In genomic region chr19:8321067-8321759, GRCh38 we compare ENCODE assay signal across 1 cellular context.
TF ChIP-seq lines count a peak whose summit lies in the region.

NDUFA7 (minus strand) TSS chr19:8321375; CDS start chr19:8321358, 17 bp downstream.
RPS28 (plus strand) TSS chr19:8321496; CDS start chr19:8321531, 35 bp downstream.

TF ChIP-seq in HepG2, 621 proteins besides CTCF, POLR2A, EP300 and RAD21 (continued from another document and continues in another):
- TF ChIP-seq TRIM22 (IDR thresholded peaks at IDR 0.05) (no peak), FOSL1 (CRISPR knock-in tag; IDR thresholded peaks at IDR 0.05; ENCODE audit: borderline replicate concordance) (no peak), PBX3 (CRISPR knock-in tag; IDR thresholded peaks at IDR 0.05; ENCODE audit: borderline replicate concordance) (no peak), ZBTB40 (IDR thresholded peaks at IDR 0.05) (no peak), ZBTB40 (CRISPR knock-in tag; IDR thresholded peaks at IDR 0.05) (peak; percentile 85), ATM (IDR thresholded peaks at IDR 0.05; ENCODE audit: borderline replicate concordance) (no peak), ZNF101 (CRISPR knock-in tag; IDR thresholded peaks at IDR 0.05; ENCODE audit: borderline replicate concordance, low read depth) (no peak), KDM5B (CRISPR knock-in tag; IDR thresholded peaks at IDR 0.05; ENCODE audit: borderline replicate concordance) (peak; percentile 95; the same call in 1 of the 2 replicates), BHLHE40 (IDR thresholded peaks at IDR 0.05; ENCODE audit: low read length) (peak; percentile 96), ZMAT3 (CRISPR knock-in tag; conservative IDR thresholded peaks at IDR 0.05) (peak; percentile 85), ELF1 (CRISPR knock-in tag; IDR thresholded peaks at IDR 0.05) (peak; percentile 67), WIZ (CRISPR knock-in tag; IDR thresholded peaks at IDR 0.05) (no peak), FOXA1 (IDR thresholded peaks at IDR 0.05) (no peak), FOXA1 (CRISPR knock-in tag; IDR thresholded peaks at IDR 0.05) (peak; percentile 45; the same call in 1 of the 2 replicates), ZNF503 (CRISPR knock-in tag; IDR thresholded peaks at IDR 0.05) (no peak), ZNF20 (CRISPR knock-in tag; IDR thresholded peaks at IDR 0.05) (no peak), RFX5 (IDR thresholded peaks at IDR 0.05; ENCODE audit: low read depth, low read length) (no peak), SKIL (CRISPR knock-in tag; IDR thresholded peaks at IDR 0.05; ENCODE audit: borderline replicate concordance) (no peak; the same call in 1 of the 2 replicates), HOXA9 (CRISPR knock-in tag; IDR thresholded peaks at IDR 0.05; ENCODE audit: borderline replicate concordance) (no peak), ZNF234 (CRISPR knock-in tag; conservative IDR thresholded peaks at IDR 0.05) (no peak), MXD1 (CRISPR knock-in tag; IDR thresholded peaks at IDR 0.05) (peak; percentile 51; the same call in 1 of the 2 replicates), SIN3A (IDR thresholded peaks at IDR 0.05; ENCODE audit: borderline replicate concordance, low read depth, low read length) (no peak; the same call in 1 of the 2 replicates), ZNF468 (CRISPR knock-in tag; IDR thresholded peaks at IDR 0.05) (no peak), AHR (CRISPR knock-in tag; IDR thresholded peaks at IDR 0.05) (no peak), TGIF2 (CRISPR knock-in tag; IDR thresholded peaks at IDR 0.05) (peak; percentile 80; the same call in 1 of the 2 replicates), MIXL1 (CRISPR knock-in tag; IDR thresholded peaks at IDR 0.05) (peak; percentile 61; the same call in 1 of the 2 replicates), ZNF251 (CRISPR knock-in tag; IDR thresholded peaks at IDR 0.05) (no peak), MAFG (CRISPR knock-in tag; IDR thresholded peaks at IDR 0.05) (no peak), ZNF558 (CRISPR knock-in tag; IDR thresholded peaks at IDR 0.05; ENCODE audit: borderline replicate concordance) (0 out of 2 replicates have a peak, but pooled peaks have one; percentile 27), KDM4B (CRISPR knock-in tag; IDR thresholded peaks at IDR 0.05) (no peak; the same call in 1 of the 2 replicates), RBM22 (optimal IDR thresholded peaks at IDR 0.05; ENCODE audit: low read length) (no peak), ZNF780A (CRISPR knock-in tag; IDR thresholded peaks at IDR 0.05) (no peak; the same call in 1 of the 2 replicates), ZNF317 (CRISPR knock-in tag; IDR thresholded peaks at IDR 0.05) (no peak), MIER3 (CRISPR knock-in tag; IDR thresholded peaks at IDR 0.05; ENCODE audit: borderline replicate concordance) (peak; percentile 67; the same call in 1 of the 2 replicates), FOXO4 (CRISPR knock-in tag; conservative IDR thresholded peaks at IDR 0.05) (no peak), ZNF143 (CRISPR knock-in tag; IDR thresholded peaks at IDR 0.05) (peak; percentile 94), GPBP1L1 (CRISPR knock-in tag; IDR thresholded peaks at IDR 0.05) (no peak), ZNF605 (CRISPR knock-in tag; IDR thresholded peaks at IDR 0.05) (peak; percentile 63; the same call in 1 of the 2 replicates), GMEB2 (CRISPR knock-in tag; IDR thresholded peaks at IDR 0.05; ENCODE audit: low read depth) (0 out of 2 replicates have a peak, but pooled peaks have one; percentile 61), ZNF883 (CRISPR knock-in tag; IDR thresholded peaks at IDR 0.05; ENCODE audit: not compliant biosample characterization) (no peak), BRD4 (CRISPR knock-in tag; IDR thresholded peaks at IDR 0.05) (peak; percentile 96; the same call in 1 of the 2 replicates), ZNF772 (CRISPR knock-in tag; IDR thresholded peaks at IDR 0.05) (peak; percentile 93; the same call in 1 of the 2 replicates), ZBTB1 (CRISPR knock-in tag; IDR thresholded peaks at IDR 0.05; ENCODE audit: borderline replicate concordance) (no peak), SOX5 (CRISPR knock-in tag; IDR thresholded peaks at IDR 0.05; ENCODE audit: borderline replicate concordance) (0 out of 2 replicates have a peak, but pooled peaks have one; percentile 21)
